Comparison of ENCODE assay signal across 20 cellular contexts in genomic region chr5:172828911-172829431, GRCh38. TPM values are rescaled to one million over a fixed set of nuclear protein-coding genes. Genes with fewer than 3 reads are reported as not detected.
DNase-seq lines count a peak whose midpoint lies in the region; ATAC-seq and TF ChIP-seq lines count a peak whose summit lies in the region.
"Had no signal": no experiment of that assay in that cellular context is flagged by ENCODE, and none has a peak within 500 bp of the region (broad histone marks: within the 10 kb centered on the region; RNA-seq: fewer than 3 reads in every experiment).

No MANE protein-coding gene starts in this region.

- intact Hi-C loops in IMR-90 (cut with micrococcal nuclease) = no loop called here
- intact Hi-C loops in thyroid gland (cut with DNase I) = no loop called here

- H2BK15ac ChIP-seq in IMR-90 (ENCODE audit: low read depth, low read length) = no peak overlapping the region

- peak overlapping the region; percentile 5; the same call in 1 of the 2 replicates for H3K23ac ChIP-seq in IMR-90 (ENCODE audit: low read depth, low read length)

- ATAC-seq in IMR-90 (ENCODE audit: low read depth) (no peak), HG03097 (IDR thresholded peaks at IDR 0.05; ENCODE audit: low FRiP score, unreplicated experiment) (no peak), GM19467 (IDR thresholded peaks at IDR 0.05; ENCODE audit: unreplicated experiment) (no peak)
- ATAC-seq: activated CD8-positive, alpha-beta T cell treated with anti-CD3 and anti-CD28 coated beads for 36 hours; activated T-cell treated with anti-CD3 and anti-CD28 coated beads, Interleukin-2, amount 50 U/mL, for 4 hours; esophagus mucosa; left colon; stimulated activated memory B cell treated with anti-CD40 and anti-IgM and Interleukin-4, amounts not matched to agents 10 μg/mL and 1 μg/mL and 100 μg/mL, for 72 hours had no signal

- peak overlapping the region in 1 of 2 experiments; percentile 42; a peak in 2 of 4 replicates for H4K8ac ChIP-seq in IMR-90 (ENCODE audit: low read depth in 2 of 2, low read length in 2 of 2)

- H2BK20ac ChIP-seq in IMR-90 (ENCODE audit: low read depth, low read length) = peak overlapping the region; percentile 21; the same call in 1 of the 2 replicates

- no peak for TF ChIP-seq POLR2A in IMR-90 (IDR thresholded peaks at IDR 0.05; ENCODE audit: low read depth, low read length)
- no peak for TF ChIP-seq POLR2A in thyroid gland (IDR thresholded peaks at IDR 0.05)

- no peak overlapping the region for H2AK9ac ChIP-seq in IMR-90 (replicated peaks; ENCODE audit: low read depth, low read length, poor library complexity)

- H3K9me3 ChIP-seq in IMR-90 (ENCODE audit: control insufficient read depth, insufficient read depth, low read length) = peaks cover 11% of the 10 kb centered on the region
- no peaks in the 10 kb centered on the region for H3K9me3 ChIP-seq in thyroid gland

- peak overlapping the region; percentile 52 for H2BK120ac ChIP-seq in IMR-90 (ENCODE audit: low read depth, low read length)

- H4K5ac ChIP-seq in IMR-90 (ENCODE audit: low read depth, low read length) = no peak overlapping the region; the same call in 1 of the 2 replicates

- peak overlapping the region; percentile 34 for H2AFZ ChIP-seq in IMR-90 (replicated peaks; ENCODE audit: low read length, poor library complexity)

- DNase-seq in IMR-90 = peak; percentile 54
- DNase-seq in astrocyte of the cerebellum (ENCODE audit: low read depth) = peak; percentile 70
- peak; percentile 34 for DNase-seq in fibroblast of peridontal ligament (ENCODE audit: extremely low read depth)
- DNase-seq in thyroid gland = peak in 1 of 2 donors; percentile 40
- DNase-seq in occipital lobe (lab: John Stamatoyannopoulos, UW) = no peak
- DNase-seq: activated CD4-positive, CD25-positive, alpha-beta regulatory T cell; activated CD8-positive, alpha-beta T cell treated with anti-CD3 and anti-CD28 coated beads for 36 hours; activated naive CD8-positive, alpha-beta T cell treated with anti-CD3 and anti-CD28 coated beads for 36 hours; activated T-cell treated with anti-CD3 and anti-CD28 coated beads, Interleukin-2, amount 50 U/mL, for 4 hours; glutamatergic neuron; left colon; NCI-H146; NCI-H774; OCI-M1 had no signal

- H2AK5ac ChIP-seq in IMR-90 (ENCODE audit: low read depth, low read length) = peak overlapping the region; percentile 73

- TF ChIP-seq RAD21 in IMR-90 (IDR thresholded peaks at IDR 0.05; ENCODE audit: low read length) = no peak

- POLR2A ChIA-PET in IMR-90 (lab: Charles Lee; ENCODE audit: unreplicated experiment) = no interaction called here

- in situ Hi-C loops in IMR-90 (cut with MboI; ENCODE audit: low sequenced_read_pairs) = no loop called here
- in situ Hi-C loops in astrocyte of the cerebellum (cut with HindIII; ENCODE audit: low sequenced_read_pairs) = no loop called here

- H3K56ac ChIP-seq in IMR-90 (ENCODE audit: extremely low read depth, insufficient read depth, low read length) = no peak overlapping the region

- H3K27ac ChIP-seq in IMR-90 (ENCODE audit: insufficient read depth, low read length) = no peak overlapping the region; the same call in 1 of the 2 replicates
- peak overlapping the region in 2 of 3 donors; percentile 48 to 63 for H3K27ac ChIP-seq in thyroid gland
- H3K27ac ChIP-seq: SK-N-MC had no signal

- peak overlapping the region; percentile 40 for H2BK5ac ChIP-seq in IMR-90 (ENCODE audit: low read depth, low read length, poor library complexity, severe bottlenecking)

- H3K4me1 ChIP-seq in IMR-90 (ENCODE audit: control insufficient read depth, insufficient read depth, low read length) = peaks cover 14% of the 10 kb centered on the region
- peaks cover 7 to 17% of the 10 kb centered on the region in 2 donors for H3K4me1 ChIP-seq in thyroid gland

- WGBS in IMR-90 (ENCODE audit: extremely low coverage in 2 of 2, insufficient read length in 1 of 2), 2 experiments = 40% methylated on average over 1 of the region's 6 CpGs; no CpG with 5 or more reads in 1 of the 2 experiments
- WGBS in thyroid gland, 2 donors = 34 to 46% methylated on average over 6 of the region's 6 CpGs

- dilution Hi-C loops in IMR-90 (cut with HindIII; ENCODE audit: low sequenced_read_pairs, unreplicated experiment) = no loop called here

- no peak for TF ChIP-seq CTCF in IMR-90 (conservative IDR thresholded peaks at IDR 0.05; ENCODE audit: low read depth, low read length)
- no peak for TF ChIP-seq CTCF in astrocyte of the cerebellum (IDR thresholded peaks at IDR 0.05; ENCODE audit: low read depth, low read length, missing control alignments)
- no peak for TF ChIP-seq CTCF in thyroid gland (IDR thresholded peaks at IDR 0.05)

- H3K14ac ChIP-seq in IMR-90 (replicated peaks; ENCODE audit: low read depth, low read length) = peak overlapping the region; percentile 3; the same call in 1 of the 2 replicates

- peak overlapping the region; percentile 77 for H3K4ac ChIP-seq in IMR-90 (ENCODE audit: low read depth, low read length)

- no peak overlapping the region for H3K18ac ChIP-seq in IMR-90 (ENCODE audit: low read depth, low read length)

- BruUV-seq in IMR-90 (replicated peaks; lab: Mats Ljungman, UMichigan) = no TSS peak

- H3K4me2 ChIP-seq in IMR-90 (ENCODE audit: low read depth, low read length) = no peak overlapping the region

- H3K9ac ChIP-seq in IMR-90 (ENCODE audit: low read depth, low read length) = no peak overlapping the region

- no peaks in the 10 kb centered on the region for H3K27me3 ChIP-seq in IMR-90 (ENCODE audit: control insufficient read depth, insufficient read depth, low read length)
- no peaks in the 10 kb centered on the region for H3K27me3 ChIP-seq in thyroid gland
- H3K27me3 ChIP-seq: tibial nerve had no signal

- no peak overlapping the region for H3K4me3 ChIP-seq in IMR-90 (ENCODE audit: insufficient read depth, low read depth, low read length)
- no peak overlapping the region for H3K4me3 ChIP-seq in astrocyte of the cerebellum (ENCODE audit: low read depth, low read length)
- no peak overlapping the region for H3K4me3 ChIP-seq in thyroid gland (replicated peaks in 1 of 3)
- H3K4me3 ChIP-seq: SK-N-MC, tibial nerve had no signal

- H4K20me1 ChIP-seq in IMR-90 (ENCODE audit: insufficient read depth, low read length) = no peaks in the 10 kb centered on the region

- 0 out of 2 replicates have a peak overlapping the region, but pooled peaks have one; percentile 0 for H4K91ac ChIP-seq in IMR-90 (ENCODE audit: insufficient read depth, low read depth, low read length)

- CTCF ChIA-PET in IMR-90 (lab: Yijun Ruan, JAX) = interaction anchor here (1.4 kb wide), 1 partner anchor 57 kb away, joined by 3 read pairs; no protein-coding TSS in a partner anchor

- peaks cover 0 to 33% of the 10 kb centered on the region in 2 experiments; a peak in 2 of 4 replicates for H3K79me1 ChIP-seq in IMR-90 (ENCODE audit: low read depth in 1 of 2, low read length in 2 of 2)

- peaks cover 20% of the 10 kb centered on the region for H3K9me1 ChIP-seq in IMR-90 (ENCODE audit: insufficient read depth, low read length)

- H3K36me3 ChIP-seq in IMR-90 (ENCODE audit: control insufficient read depth, insufficient read depth, low read length) (no peaks in the 10 kb centered on the region), thyroid gland (no peaks in the 10 kb centered on the region)
- H3K36me3 ChIP-seq: tibial nerve had no signal

TF ChIP-seq in IMR-90, 13 proteins besides CTCF, POLR2A, EP300 and RAD21:
- TF ChIP-seq RCOR1 (IDR thresholded peaks at IDR 0.05; ENCODE audit: insufficient replicate concordance, low read length) (no peak), ELK1 (IDR thresholded peaks at IDR 0.05; ENCODE audit: borderline replicate concordance, low read depth, low read length) (no peak), NFE2L2 (IDR thresholded peaks at IDR 0.05; ENCODE audit: low read depth, low read length) (no peak), CHD1 (IDR thresholded peaks at IDR 0.05; ENCODE audit: low read depth, low read length) (no peak), MAZ (IDR thresholded peaks at IDR 0.05; ENCODE audit: borderline replicate concordance, low read depth, low read length) (0 out of 2 replicates have a peak, but pooled peaks have one; percentile 14)

RNA-seq across cellular contexts. Expression of gene ERGIC1, which starts 5.1 kb away (rescaled TPM):
- total RNA-seq in IMR-90 (2012; rRNA removed) (124 and 134 TPM in 2 replicates), thyroid gland (100 to 1,000 TPM; 156 to 214 (median 175) TPM), occipital lobe (41.5 TPM)
- polyA plus RNA-seq in IMR-90 (2012; rRNA removed) = 185 and 192 TPM in 2 replicates
- 59.2 and 179 TPM in 2 replicates for polyA plus RNA-seq in IMR-90 (2012; cell fraction: cytosol; rRNA removed)
- 128 and 132 TPM in 2 replicates for polyA plus RNA-seq in IMR-90 (2012; cell fraction: nucleus; rRNA removed; ENCODE audit: low replicate concordance)

RNA-seq across cellular contexts. Expression of gene DUSP1, which starts 58.0 kb away (rescaled TPM):
- total RNA-seq in IMR-90 (2012; rRNA removed) = 304 and 320 TPM in 2 replicates
- 467 and 674 TPM in 2 replicates for polyA plus RNA-seq in IMR-90 (2012; rRNA removed)
- polyA plus RNA-seq in IMR-90 (2012; cell fraction: cytosol; rRNA removed) = 405 and 1,457 TPM in 2 replicates
- polyA plus RNA-seq in IMR-90 (2012; cell fraction: nucleus; rRNA removed; ENCODE audit: low replicate concordance) = 1,904 and 1,990 TPM in 2 replicates
- 1,000 to 10,000 TPM in 1 of 4 donors, 100 to 1,000 TPM in 3; 613 to 1,025 (median 690) TPM for total RNA-seq in thyroid gland
- total RNA-seq in occipital lobe = 54.1 TPM
